17 cellular contexts compared by ENCODE assay signal in genomic region chr6:44560458-44561061, GRCh38.
"Had no signal": no experiment of that assay in that cellular context is flagged by ENCODE, and none has a peak within 500 bp of the region (broad histone marks: within the 10 kb centered on the region; RNA-seq: fewer than 3 reads in every experiment).

No MANE protein-coding gene starts in this region.

- H3K27ac Mint-ChIP-seq: activated CD8-positive, alpha-beta memory T cell treated with anti-CD3 and anti-CD28 coated beads, Interleukin-2, amount 10 ng/mL, durations not matched to agents 7 days and 5 days; activated T-cell treated with anti-CD3 and anti-CD28 coated beads, Interleukin-2, amount 50 U/mL, for 24 hours; memory B cell; naive thymus-derived CD4-positive, alpha-beta T cell; stimulated activated naive CD8-positive, alpha-beta T cell treated with anti-CD3 and anti-CD28 coated beads, Interleukin-15, Interleukin-2, amounts not matched to agents 100 ng/mL and 50 ng/mL, for 24 hours; T-cell had no signal

- H3K4me1 ChIP-seq: right lobe of liver had no signal

- FAIRE-seq: keratinocyte, urothelium cell line had no signal

- ATAC-seq: activated CD8-positive, alpha-beta memory T cell treated with anti-CD3 and anti-CD28 coated beads, Interleukin-2, amount 10 ng/mL, durations not matched to agents 7 days and 5 days; mucosa of descending colon; naive thymus-derived CD4-positive, alpha-beta T cell; right lobe of liver; T-cell had no signal

- H3K36me3 Mint-ChIP-seq: activated CD8-positive, alpha-beta memory T cell treated with anti-CD3 and anti-CD28 coated beads, Interleukin-2, amount 10 ng/mL, durations not matched to agents 7 days and 5 days; memory B cell; T-cell had no signal

- H3K36me3 ChIP-seq: left ventricle myocardium inferior, right lobe of liver, thyroid gland had no signal

- H3K9me3 ChIP-seq: left ventricle myocardium inferior, mucosa of descending colon, right lobe of liver, thyroid gland had no signal

- H3K4me3 ChIP-seq: left ventricle myocardium inferior, mucosa of descending colon, right lobe of liver, smooth muscle cell, thyroid gland had no signal

- H3K27ac ChIP-seq: left ventricle myocardium inferior, right lobe of liver, thyroid gland had no signal

- H3K4me2 ChIP-seq: smooth muscle cell had no signal

- H3K27me3 ChIP-seq: thyroid gland had no signal

- H3K4me3 Mint-ChIP-seq: activated CD8-positive, alpha-beta memory T cell treated with anti-CD3 and anti-CD28 coated beads, Interleukin-2, amount 10 ng/mL, durations not matched to agents 7 days and 5 days; activated T-cell treated with anti-CD3 and anti-CD28 coated beads, Interleukin-2, amount 50 U/mL, for 24 hours; stimulated activated naive CD8-positive, alpha-beta T cell treated with anti-CD3 and anti-CD28 coated beads, Interleukin-15, Interleukin-2, amounts not matched to agents 100 ng/mL and 50 ng/mL, for 24 hours had no signal

- DNase-seq: activated CD8-positive, alpha-beta memory T cell treated with anti-CD3 and anti-CD28 coated beads, Interleukin-2, amount 10 ng/mL, durations not matched to agents 7 days and 5 days; activated effector memory CD4-positive, alpha-beta T cell treated with Interleukin-2 at 50 U/mL for 16 hours; activated naive CD4-positive, alpha-beta T cell treated with anti-CD3 and anti-CD28 coated beads, Interleukin-2, amount 50 U/mL, for 16 hours; activated T-cell treated with anti-CD3 and anti-CD28 coated beads, Interleukin-2, amount 50 U/mL, for 24 hours; left ventricle myocardium inferior; mucosa of descending colon; nucleus accumbens; right lobe of liver; T-cell; T1000; thyroid gland had no signal
